ENCODE assay signal across 17 cellular contexts in the genomic region with DNA sequence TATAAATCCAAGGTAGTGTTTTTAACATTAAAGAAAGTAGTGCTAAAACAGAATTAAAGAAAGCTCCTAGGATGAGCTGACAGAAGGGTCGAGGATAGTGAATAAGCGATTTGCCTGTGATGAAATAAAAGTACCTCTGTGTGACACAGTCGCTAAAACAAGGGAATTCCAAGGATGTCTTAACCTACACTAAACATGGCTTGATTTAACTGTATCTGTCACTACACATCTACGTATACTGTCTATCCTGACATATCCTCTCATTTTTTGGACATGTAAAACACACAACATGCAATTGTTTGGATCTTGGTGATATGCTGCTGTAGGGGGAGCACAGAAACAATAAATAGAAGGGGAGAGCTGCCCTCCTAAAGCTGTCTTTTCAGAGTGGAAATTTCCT.
DNase-seq lines count a peak whose midpoint lies in the region; ATAC-seq and TF ChIP-seq lines count a peak whose summit lies in the region.
"Had no signal": no experiment of that assay in that cellular context is flagged by ENCODE, and none has a peak within 500 bp of the region (broad histone marks: within the 10 kb centered on the region; RNA-seq: fewer than 3 reads in every experiment).

No MANE protein-coding gene starts in this region.

- H3K27me3 ChIP-seq in GM23338 (ENCODE audit: insufficient read depth) (no peaks in the 10 kb centered on the region), HUES48 (ENCODE audit: control insufficient read depth, insufficient read depth, low read length) (no peaks in the 10 kb centered on the region), neural progenitor cell (no peaks in the 10 kb centered on the region), mesenchymal stem cell (ENCODE audit: control insufficient read depth in 1 of 2, insufficient read depth in 1 of 2, low read length in 2 of 2) (no peaks in the 10 kb centered on the region)

- H3F3A ChIP-seq in GM23338 (replicated peaks; ENCODE audit: low read depth): no peaks in the 10 kb centered on the region
- H3F3A ChIP-seq in neural progenitor cell (ENCODE audit: low read depth): no peaks in the 10 kb centered on the region

- H3K9ac ChIP-seq in HUES48 (ENCODE audit: low read depth, low read length): no peak overlapping the region
- H3K9ac ChIP-seq in neural progenitor cell: no peak overlapping the region
- no peak overlapping the region for H3K9ac ChIP-seq in mesenchymal stem cell (ENCODE audit: low read length)

- H3K4me1 Mint-ChIP-seq in GM23338: peaks cover 11% of the 10 kb centered on the region
- peaks cover 24% of the 10 kb centered on the region for H3K4me1 Mint-ChIP-seq in WTC11
- H3K4me1 Mint-ChIP-seq in neural progenitor cell: no peaks in the 10 kb centered on the region
- H3K4me1 Mint-ChIP-seq: CD4-positive, alpha-beta memory T cell had no signal

- ATAC-seq in GM23338 (peak; percentile 25; the same call in 2 of the 3 replicates), WTC11 (peak; percentile 49), GM18868 (IDR thresholded peaks at IDR 0.05; ENCODE audit: unreplicated experiment) (no peak)
- ATAC-seq: GM12878 had no signal

- peak overlapping the region; percentile 15 for H3K4me2 ChIP-seq in GM23338
- no peak overlapping the region for H3K4me2 ChIP-seq in neural progenitor cell
- no peak overlapping the region for H3K4me2 ChIP-seq in mesenchymal stem cell (ENCODE audit: low read length, poor library complexity, severe bottlenecking)

- H3K23ac ChIP-seq in mesenchymal stem cell (ENCODE audit: low read length in 2 of 2): no peak overlapping the region

- H2BK12ac ChIP-seq in mesenchymal stem cell (ENCODE audit: low read length in 2 of 2): no peak overlapping the region

- TF ChIP-seq CTCF in GM23338 (conservative IDR thresholded peaks at IDR 0.05; ENCODE audit: low read depth in 2 of 2) (no peak), WTC11 (IDR thresholded peaks at IDR 0.05) (no peak), neural progenitor cell (IDR thresholded peaks at IDR 0.05) (no peak)

- H3K79me2 ChIP-seq in GM23338 (replicated peaks; ENCODE audit: insufficient read depth): no peaks in the 10 kb centered on the region
- no peaks in the 10 kb centered on the region for H3K79me2 ChIP-seq in neural progenitor cell (ENCODE audit: low read depth)

- H3K9me2 ChIP-seq in GM23338 (ENCODE audit: insufficient read depth): peaks cover under 1% of the 10 kb centered on the region; the same call in 1 of the 2 replicates

- no peak overlapping the region for H2AK5ac ChIP-seq in mesenchymal stem cell (ENCODE audit: low read length, severe bottlenecking)

- H3K27ac Mint-ChIP-seq in GM23338: peak overlapping the region; percentile 77
- peak overlapping the region; percentile 95 for H3K27ac Mint-ChIP-seq in WTC11
- H3K27ac Mint-ChIP-seq in neural progenitor cell: no peak overlapping the region
- H3K27ac Mint-ChIP-seq: CD4-positive, alpha-beta memory T cell had no signal

- no peaks in the 10 kb centered on the region for H3K79me1 ChIP-seq in mesenchymal stem cell (replicated peaks; ENCODE audit: low read length, poor library complexity, severe bottlenecking)

- H3K14ac ChIP-seq in mesenchymal stem cell (ENCODE audit: low read length in 2 of 2): no peak overlapping the region

- H3K27ac ChIP-seq in GM23338 (ENCODE audit: low read depth) (no peak overlapping the region), HUES48 (ENCODE audit: low read depth, low read length) (peak overlapping the region; percentile 21), neural progenitor cell (no peak overlapping the region), mesenchymal stem cell (ENCODE audit: low read length, poor library complexity, severe bottlenecking) (no peak overlapping the region)

- DNase-seq in GM23338 (ENCODE audit: low spot score) (peak; percentile 5), WTC11 (ENCODE audit: low spot score) (no peak), neural progenitor cell (ENCODE audit: low spot score) (no peak), HK-2 (ENCODE audit: unreplicated experiment) (no peak), NCI-H1930 (lab: John Stamatoyannopoulos, UW) (no peak), mesenchymal stem cell (no peak)
- DNase-seq: C1 segment of cervical spinal cord; Calu3; CD4-positive, alpha-beta memory T cell; COR-L47; DMS53; DMS79 treated with DMSO at 0.1 percent for 48 hours; GOT3; HCEC 1CT had no signal

- no peak overlapping the region for H3K18ac ChIP-seq in mesenchymal stem cell (ENCODE audit: low read depth in 1 of 2, low read length in 2 of 2)

- H3K4ac ChIP-seq in mesenchymal stem cell (ENCODE audit: low read depth in 1 of 2, low read length in 2 of 2): no peak overlapping the region

- H2BK120ac ChIP-seq in mesenchymal stem cell (ENCODE audit: low read depth, low read length): no peak overlapping the region

- H2AFZ ChIP-seq in GM23338 (no peak overlapping the region), neural progenitor cell (replicated peaks) (peak overlapping the region; percentile 73), mesenchymal stem cell (ENCODE audit: low read depth, low read length) (no peak overlapping the region)

- no peaks in the 10 kb centered on the region for H4K20me1 ChIP-seq in GM23338 (replicated peaks; ENCODE audit: insufficient read depth)
- H4K20me1 ChIP-seq in neural progenitor cell (ENCODE audit: low read depth): no peaks in the 10 kb centered on the region

- peaks cover 3% of the 10 kb centered on the region; the same call in 2 of the 3 replicates for H3K9me3 Mint-ChIP-seq in GM23338
- H3K9me3 Mint-ChIP-seq in WTC11: peaks cover 17% of the 10 kb centered on the region
- H3K9me3 Mint-ChIP-seq in neural progenitor cell: no peaks in the 10 kb centered on the region

- H3K4me3 Mint-ChIP-seq in GM23338: no peak overlapping the region
- peak overlapping the region; percentile 20; the same call in 1 of the 2 replicates for H3K4me3 Mint-ChIP-seq in WTC11
- no peak overlapping the region for H3K4me3 Mint-ChIP-seq in neural progenitor cell
- H3K4me3 Mint-ChIP-seq: CD4-positive, alpha-beta memory T cell had no signal

- H3K9me3 ChIP-seq in HUES48 (ENCODE audit: control insufficient read depth, insufficient read depth, low read length) (no peaks in the 10 kb centered on the region), neural progenitor cell (ENCODE audit: low read depth) (no peaks in the 10 kb centered on the region), mesenchymal stem cell (ENCODE audit: control insufficient read depth, low read length) (no peaks in the 10 kb centered on the region)

- H4K8ac ChIP-seq in mesenchymal stem cell (ENCODE audit: low read length): no peak overlapping the region

- no peak overlapping the region for H4K91ac ChIP-seq in mesenchymal stem cell (ENCODE audit: low read length)

- no peaks in the 10 kb centered on the region for H3K27me3 Mint-ChIP-seq in GM23338 (ENCODE audit: insufficient read depth, low read depth, poor library complexity)
- H3K27me3 Mint-ChIP-seq in WTC11 (ENCODE audit: low read depth): no peaks in the 10 kb centered on the region
- no peaks in the 10 kb centered on the region for H3K27me3 Mint-ChIP-seq in neural progenitor cell (ENCODE audit: insufficient read depth, low read depth)
- H3K27me3 Mint-ChIP-seq: CD4-positive, alpha-beta memory T cell had no signal

- CTCF ChIA-PET in WTC11 (lab: Charles Lee): interaction anchor here (0.5 to 1.1 kb wide), 2 partner anchors 171 to 367 kb away, joined by 3 to 9 read pairs; no protein-coding TSS in a partner anchor

- H3K4me1 ChIP-seq in GM23338 (ENCODE audit: insufficient read depth) (no peaks in the 10 kb centered on the region; the same call in 1 of the 2 replicates), HUES48 (ENCODE audit: control insufficient read depth, insufficient read depth, low read length) (peaks cover 14% of the 10 kb centered on the region), neural progenitor cell (no peaks in the 10 kb centered on the region), mesenchymal stem cell (ENCODE audit: control insufficient read depth, insufficient read depth, low read depth, low read length) (no peaks in the 10 kb centered on the region)

- H3K36me3 Mint-ChIP-seq in GM23338 (ENCODE audit: low read depth) (no peaks in the 10 kb centered on the region), WTC11 (peaks cover 5% of the 10 kb centered on the region), neural progenitor cell (no peaks in the 10 kb centered on the region)
- H3K36me3 Mint-ChIP-seq: CD4-positive, alpha-beta memory T cell had no signal

- H3K36me3 ChIP-seq in GM23338 (ENCODE audit: insufficient read depth) (no peaks in the 10 kb centered on the region), HUES48 (ENCODE audit: control insufficient read depth, insufficient read depth, low read length) (no peaks in the 10 kb centered on the region), neural progenitor cell (no peaks in the 10 kb centered on the region), mesenchymal stem cell (ENCODE audit: control insufficient read depth in 1 of 2, insufficient read depth in 2 of 2, low read depth in 1 of 2, low read length in 2 of 2) (no peaks in the 10 kb centered on the region)

- POLR2A ChIA-PET in WTC11 (lab: Charles Lee): no interaction called here

- H2BK15ac ChIP-seq in mesenchymal stem cell (ENCODE audit: low read depth, poor library complexity, severe bottlenecking): no peak overlapping the region

- 85% methylated on average over 3 of the region's 4 CpGs for WGBS in mesenchymal stem cell

- H3K4me3 ChIP-seq in GM23338: no peak overlapping the region
- no peak overlapping the region for H3K4me3 ChIP-seq in HUES48 (ENCODE audit: low read depth, low read length)
- no peak overlapping the region for H3K4me3 ChIP-seq in neural progenitor cell
- H3K4me3 ChIP-seq in mesenchymal stem cell (ENCODE audit: insufficient read depth in 1 of 2, low read depth in 1 of 2, low read length in 2 of 2): no peak overlapping the region
- H3K4me3 ChIP-seq: GM12878 had no signal

- H2BK5ac ChIP-seq in mesenchymal stem cell (ENCODE audit: low read depth, low read length, poor library complexity, severe bottlenecking): no peak overlapping the region

TF ChIP-seq in GM23338, 12 proteins besides CTCF, POLR2A, EP300 and RAD21 (continues in another document):
- TF ChIP-seq POLR2AphosphoS5 (IDR thresholded peaks at IDR 0.05; ENCODE audit: low read depth): no peak
